In genomic region chr7:134121632-134122139, GRCh38 we compare ENCODE assay signal across 1 cellular context.
TF ChIP-seq lines count a peak whose summit lies in the region.

No MANE protein-coding gene starts in this region.

TF ChIP-seq in H1, 55 proteins besides CTCF, POLR2A, EP300 and RAD21 (continued from another document):
- TF ChIP-seq CHD7 (IDR thresholded peaks at IDR 0.05; ENCODE audit: insufficient replicate concordance, low read length) = no peak
- no peak for TF ChIP-seq SP1 (IDR thresholded peaks at IDR 0.05; ENCODE audit: low read depth, low read length)
- TF ChIP-seq FOSL1 (IDR thresholded peaks at IDR 0.05; ENCODE audit: insufficient read depth, low read depth, low read length) = no peak
- no peak for TF ChIP-seq CTBP2 (IDR thresholded peaks at IDR 0.05; ENCODE audit: borderline replicate concordance, insufficient read depth, insufficient read length, low read length)
- TF ChIP-seq KDM1A (IDR thresholded peaks at IDR 0.05; ENCODE audit: borderline replicate concordance, low read length) = no peak
- TF ChIP-seq POLR2AphosphoS5 (IDR thresholded peaks at IDR 0.05; ENCODE audit: low read depth, low read length) = no peak
- TF ChIP-seq HDAC6 (IDR thresholded peaks at IDR 0.05; ENCODE audit: low read depth, low read length) = no peak
- TF ChIP-seq NRF1 (IDR thresholded peaks at IDR 0.05; ENCODE audit: low read depth, low read length) = no peak
- TF ChIP-seq BCL11A (IDR thresholded peaks at IDR 0.05; ENCODE audit: low read depth in 2 of 2, low read length in 2 of 2) = no peak
- TF ChIP-seq JUN (IDR thresholded peaks at IDR 0.05; ENCODE audit: low read depth, low read length) = no peak
- no peak for TF ChIP-seq RBBP5 (IDR thresholded peaks at IDR 0.05; ENCODE audit: borderline replicate concordance, low read depth, low read length)
- no peak for TF ChIP-seq RFX5 (IDR thresholded peaks at IDR 0.05; ENCODE audit: borderline replicate concordance, low read depth, low read length)
- no peak for TF ChIP-seq YY1 (IDR thresholded peaks at IDR 0.05; ENCODE audit: low read depth, low read length)
- TF ChIP-seq RXRA (IDR thresholded peaks at IDR 0.05; ENCODE audit: insufficient read depth, low read depth, low read length) = no peak
